Comparison of ENCODE assay signal across 1 cellular context in genomic region chr11:31509412-31510345, GRCh38.
TF ChIP-seq lines count a peak whose summit lies in the region.

ELP4 (plus strand) TSS chr11:31509767; CDS start chr11:31509785, 18 bp downstream.
IMMP1L (minus strand) TSS chr11:31509622; CDS start chr11:31463276, 46,346 bp downstream.

TF ChIP-seq in K562, 482 proteins besides CTCF, POLR2A, EP300 and RAD21 (continued from another document):
- TF ChIP-seq E2F6 (IDR thresholded peaks at IDR 0.05; ENCODE audit: borderline replicate concordance in 1 of 2, extremely low read depth in 1 of 2, insufficient read depth in 1 of 2, insufficient read length in 1 of 2, low read depth in 1 of 2, low read length in 1 of 2, poor library complexity in 1 of 2, severe bottlenecking in 1 of 2), result peak; percentile 43 to 48
- no peak for TF ChIP-seq NFXL1 (CRISPR knock-in tag; IDR thresholded peaks at IDR 0.05)
- TF ChIP-seq NFE2L1 (tag; IDR thresholded peaks at IDR 0.05; ENCODE audit: borderline replicate concordance, low read depth), result no peak
- peak; percentile 83 for TF ChIP-seq CHD2 (IDR thresholded peaks at IDR 0.05; ENCODE audit: low read depth, low read length)
- peak; percentile 84 to 98 (median 94) for TF ChIP-seq YY1 (IDR thresholded peaks at IDR 0.05; ENCODE audit: borderline replicate concordance in 1 of 3, control insufficient read depth in 1 of 3, extremely low read depth in 1 of 3, insufficient read depth in 3 of 3, insufficient read length in 1 of 3, insufficient replicate concordance in 2 of 3, low read depth in 1 of 3, low read length in 2 of 3)
- no peak for TF ChIP-seq RCOR1 (IDR thresholded peaks at IDR 0.05; ENCODE audit: borderline replicate concordance in 1 of 2, low read depth in 2 of 2, low read length in 2 of 2)
- TF ChIP-seq CXXC5 (CRISPR knock-in tag; IDR thresholded peaks at IDR 0.05), result peak; percentile 77
- TF ChIP-seq PHTF2 (CRISPR knock-in tag; IDR thresholded peaks at IDR 0.05), result no peak
- no peak for TF ChIP-seq YBX1 (IDR thresholded peaks at IDR 0.05)
- peak; percentile 67 for TF ChIP-seq CREB1 (IDR thresholded peaks at IDR 0.05)
- peak; percentile 60; the same call in 1 of the 2 replicates for TF ChIP-seq CREB1 (CRISPR knock-in tag; IDR thresholded peaks at IDR 0.05)
- no peak for TF ChIP-seq GABPA (tag; conservative IDR thresholded peaks at IDR 0.05; ENCODE audit: low read depth)
- no peak for TF ChIP-seq ZFP1 (CRISPR knock-in tag; IDR thresholded peaks at IDR 0.05)
- TF ChIP-seq TRIM24 (IDR thresholded peaks at IDR 0.05), result no peak
- no peak for TF ChIP-seq TFAM (CRISPR knock-in tag; conservative IDR thresholded peaks at IDR 0.05)
- TF ChIP-seq TCF3 (CRISPR knock-in tag; IDR thresholded peaks at IDR 0.05), result peak; percentile 4; the same call in 1 of the 2 replicates
- peak; percentile 33; the same call in 1 of the 2 replicates for TF ChIP-seq MYBL2 (IDR thresholded peaks at IDR 0.05; ENCODE audit: low read depth)
- no peak for TF ChIP-seq MYBL2 (CRISPR knock-in tag; IDR thresholded peaks at IDR 0.05; ENCODE audit: borderline replicate concordance)
- no peak for TF ChIP-seq EZH2 (IDR thresholded peaks at IDR 0.05; ENCODE audit: borderline replicate concordance, low read depth, low read length)
- no peak for TF ChIP-seq ZNF764 (CRISPR knock-in tag; IDR thresholded peaks at IDR 0.05; ENCODE audit: low read depth)
- peak; percentile 54; the same call in 1 of the 2 replicates for TF ChIP-seq POLR2H (tag; IDR thresholded peaks at IDR 0.05; ENCODE audit: low read depth)
- no peak for TF ChIP-seq SMARCA4 (IDR thresholded peaks at IDR 0.05)
- no peak for TF ChIP-seq SIRT6 (IDR thresholded peaks at IDR 0.05; ENCODE audit: low read depth, low read length)
- TF ChIP-seq FIP1L1 (IDR thresholded peaks at IDR 0.05; ENCODE audit: low read depth, low read length, poor library complexity, severe bottlenecking), result no peak
- no peak for TF ChIP-seq ZNF449 (CRISPR knock-in tag; IDR thresholded peaks at IDR 0.05)
TF ChIP-seq in K562: peak in this region for 90.
